ENCODE assay signal across 25 cellular contexts in the genomic region with DNA sequence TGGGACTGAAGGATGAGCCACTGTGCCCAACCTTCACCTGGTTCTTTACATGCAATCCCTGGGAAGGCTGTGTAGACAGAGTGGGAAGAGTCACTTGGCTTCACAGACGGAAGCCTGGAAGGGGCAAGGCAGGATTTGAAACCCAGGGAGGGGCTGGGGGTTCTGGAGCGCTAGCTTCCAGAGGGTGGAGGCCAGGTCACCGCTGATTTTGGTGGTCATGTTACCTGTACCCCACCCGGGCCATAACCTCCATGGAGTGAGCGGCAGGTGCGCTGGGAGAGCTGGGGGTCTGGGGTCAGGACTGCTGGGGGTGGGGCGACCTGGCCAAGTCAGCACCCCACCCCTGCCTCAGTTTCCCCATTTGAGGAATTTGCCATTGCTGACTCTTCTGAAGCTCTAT. TPM values are rescaled to one million over a fixed set of nuclear protein-coding genes. Genes with fewer than 3 reads are reported as not detected.
DNase-seq lines count a peak whose midpoint lies in the region; ATAC-seq and TF ChIP-seq lines count a peak whose summit lies in the region.
"Had no signal": no experiment of that assay in that cellular context is flagged by ENCODE, and none has a peak within 500 bp of the region (broad histone marks: within the 10 kb centered on the region; RNA-seq: fewer than 3 reads in every experiment).

No MANE protein-coding gene starts in this region.

- no peak overlapping the region for H3K56ac ChIP-seq in H9 (ENCODE audit: insufficient read length, low read depth, low read length)

- POLR2A ChIA-PET in Caco-2 (lab: Charles Lee), result interaction anchor here (0.5 kb wide), 1 partner anchor 222 kb away, joined by 7 read pairs; no protein-coding TSS in a partner anchor

- no peaks in the 10 kb centered on the region for H3K23me2 ChIP-seq in H9 (ENCODE audit: insufficient read length, low read depth, low read length, poor library complexity, severe bottlenecking)

- H3K79me1 ChIP-seq in H9 (ENCODE audit: insufficient read depth, low read depth, low read length, poor library complexity, severe bottlenecking), result no peaks in the 10 kb centered on the region

- TF ChIP-seq CTCF in Caco-2 (IDR thresholded peaks at IDR 0.05; ENCODE audit: insufficient read depth in 1 of 2, low read depth in 1 of 2, low read length in 1 of 2, severe bottlenecking in 1 of 2, unreplicated experiment in 1 of 2) (no peak), H9 (conservative IDR thresholded peaks at IDR 0.05) (no peak), osteoblast (IDR thresholded peaks at IDR 0.05; ENCODE audit: extremely low read depth, low read depth, low read length) (no peak), mammary epithelial cell (conservative IDR thresholded peaks at IDR 0.05 in 1 of 2, IDR thresholded peaks at IDR 0.05 in 1 of 2; ENCODE audit: extremely low read depth in 1 of 2, insufficient read depth in 1 of 2, low read depth in 1 of 2, low read length in 2 of 2) (no peak)

- dilution Hi-C loops in mammary epithelial cell (cut with HindIII; ENCODE audit: low sequenced_read_pairs), result loop anchor here (5.0 kb wide), 1 partner anchor 86 kb away; no protein-coding TSS in a partner anchor

- H3K4me2 ChIP-seq in H9 (ENCODE audit: insufficient read depth, insufficient read length, low read length), result no peak overlapping the region
- no peak overlapping the region for H3K4me2 ChIP-seq in osteoblast (ENCODE audit: insufficient read depth, low read length)
- no peak overlapping the region for H3K4me2 ChIP-seq in mammary epithelial cell (ENCODE audit: insufficient read depth, low read depth, low read length)

- H3K36me3 ChIP-seq in Caco-2 (ENCODE audit: control insufficient read depth, insufficient read depth, low read length) (no peaks in the 10 kb centered on the region), osteoblast (ENCODE audit: insufficient read depth, low read length) (no peaks in the 10 kb centered on the region), mammary epithelial cell (ENCODE audit: insufficient read depth, low read length) (no peaks in the 10 kb centered on the region)
- H3K36me3 ChIP-seq: HAP-1, thyroid gland had no signal

- no peak overlapping the region for H4K8ac ChIP-seq in H9 (replicated peaks; ENCODE audit: insufficient read length, low read depth, low read length)

- no peak overlapping the region for H3T11ph ChIP-seq in H9 (ENCODE audit: low read length)

- H3K27me3 ChIP-seq in Caco-2 (replicated peaks; ENCODE audit: control insufficient read depth, insufficient read depth, low read length), result no peaks in the 10 kb centered on the region
- H3K27me3 ChIP-seq in H9 (ENCODE audit: insufficient read depth, low read length), result no peaks in the 10 kb centered on the region
- no peaks in the 10 kb centered on the region for H3K27me3 ChIP-seq in osteoblast (ENCODE audit: insufficient read depth, low read length)
- no peaks in the 10 kb centered on the region for H3K27me3 ChIP-seq in mammary epithelial cell (ENCODE audit: insufficient read depth, low read length)
- H3K27me3 ChIP-seq: thyroid gland had no signal

- no peak for ATAC-seq in effector memory CD8-positive, alpha-beta T cell (replicated peaks)
- no peak for ATAC-seq in HG03039 (IDR thresholded peaks at IDR 0.05; ENCODE audit: unreplicated experiment)
- ATAC-seq: SK-N-SH treated with all-trans-retinoic acid at 6 μM for 48 hours had no signal

- H3K4me3 Mint-ChIP-seq in Caco-2 (ENCODE audit: unreplicated experiment), result no peak overlapping the region
- no peak overlapping the region for H3K4me3 Mint-ChIP-seq in H9
- H3K4me3 Mint-ChIP-seq in effector memory CD8-positive, alpha-beta T cell, result peak overlapping the region; percentile 78 to 81
- H3K4me3 Mint-ChIP-seq: activated naive CD8-positive, alpha-beta T cell had no signal

- H4K91ac ChIP-seq in H9 (ENCODE audit: insufficient read length, low read depth, low read length), result peak overlapping the region; percentile 0

- H3K9ac ChIP-seq in H9 (ENCODE audit: extremely low read depth, insufficient read length, low read length) (no peak overlapping the region), mammary epithelial cell (ENCODE audit: insufficient read depth, low read length) (no peak overlapping the region)

- H3K18ac ChIP-seq in H9 (ENCODE audit: insufficient read length, low read depth, low read length), result no peak overlapping the region

- peak overlapping the region; percentile 83 for H3K27ac Mint-ChIP-seq in Caco-2 (ENCODE audit: unreplicated experiment)
- H3K27ac Mint-ChIP-seq in H9, result no peak overlapping the region
- peak overlapping the region; percentile 91 to 94 for H3K27ac Mint-ChIP-seq in effector memory CD8-positive, alpha-beta T cell
- H3K27ac Mint-ChIP-seq: activated naive CD8-positive, alpha-beta T cell; stimulated activated naive B cell treated with anti-CD40 and anti-IgM and Interleukin-4, amounts not matched to agents 10 μg/mL and 1 μg/mL and 100 μg/mL, for 72 hours had no signal

- no peak overlapping the region for H3K4ac ChIP-seq in H9 (ENCODE audit: low read depth, low read length)

- no peak overlapping the region for H4K5ac ChIP-seq in H9 (ENCODE audit: insufficient read length, low read depth, low read length)

- H3K9me3 ChIP-seq in Caco-2 (no peaks in the 10 kb centered on the region), H9 (ENCODE audit: control insufficient read depth, low read depth, low read length) (no peaks in the 10 kb centered on the region), osteoblast (ENCODE audit: low read depth, low read length) (no peaks in the 10 kb centered on the region), mammary epithelial cell (replicated peaks; ENCODE audit: insufficient read depth, low read length) (no peaks in the 10 kb centered on the region)
- H3K9me3 ChIP-seq: HAP-1 had no signal

- H4K20me1 ChIP-seq in H9 (ENCODE audit: control insufficient read depth, insufficient read depth, insufficient read length), result no peaks in the 10 kb centered on the region
- no peaks in the 10 kb centered on the region for H4K20me1 ChIP-seq in osteoblast (ENCODE audit: insufficient read depth, low read length)
- H4K20me1 ChIP-seq in mammary epithelial cell (ENCODE audit: insufficient read depth, low read length), result no peaks in the 10 kb centered on the region

- no peak overlapping the region for H2AK5ac ChIP-seq in H9 (ENCODE audit: insufficient read length, low read length)

- in situ Hi-C loops in mammary epithelial cell (cut with MboI; ENCODE audit: low sequenced_read_pairs in 2 of 2), result no loop called here

- H2AFZ ChIP-seq in H9 (ENCODE audit: low read length), result no peak overlapping the region
- H2AFZ ChIP-seq in osteoblast (ENCODE audit: low read length), result no peak overlapping the region
- no peak overlapping the region for H2AFZ ChIP-seq in mammary epithelial cell (ENCODE audit: low read depth, low read length)

- H3K27ac ChIP-seq in H9 (ENCODE audit: insufficient read length, low read depth, low read length), result no peak overlapping the region
- H3K27ac ChIP-seq in osteoblast (ENCODE audit: low read depth, low read length), result no peak overlapping the region
- no peak overlapping the region for H3K27ac ChIP-seq in mammary epithelial cell (ENCODE audit: insufficient read depth, low read depth, low read length)
- H3K27ac ChIP-seq: C4-2B, thyroid gland, VCaP had no signal

- H2BK12ac ChIP-seq in H9 (ENCODE audit: insufficient read length, low read depth, low read length), result no peak overlapping the region

- no peak overlapping the region for H2BK120ac ChIP-seq in H9 (ENCODE audit: low read depth, low read length, poor library complexity, severe bottlenecking)

- no CpG with 5 or more reads among the region's 7 CpGs for WGBS in H9 (ENCODE audit: extremely low coverage, insufficient read length, low lambda C conversion rate)
- 89% methylated on average over 3 of the region's 7 CpGs for WGBS in mammary epithelial cell (ENCODE audit: low coverage, missing lambda C conversion rate)

- no peaks in the 10 kb centered on the region for H3K79me2 ChIP-seq in H9 (ENCODE audit: insufficient read depth, low read length)
- H3K79me2 ChIP-seq in osteoblast (ENCODE audit: insufficient read depth, low read length), result no peaks in the 10 kb centered on the region
- H3K79me2 ChIP-seq in mammary epithelial cell (ENCODE audit: insufficient read depth, low read length), result no peaks in the 10 kb centered on the region

- peaks cover 23% of the 10 kb centered on the region for H3K4me1 Mint-ChIP-seq in Caco-2 (ENCODE audit: low read depth, unreplicated experiment)
- H3K4me1 Mint-ChIP-seq in H9, result peaks cover 17 to 27% of the 10 kb centered on the region in 2 experiments
- peaks cover 34 to 43% of the 10 kb centered on the region in 2 donors for H3K4me1 Mint-ChIP-seq in effector memory CD8-positive, alpha-beta T cell (ENCODE audit: low read depth in 2 of 2)

- intact Hi-C loops in Caco-2 (cut with micrococcal nuclease; ENCODE audit: unreplicated experiment) (no loop called here), mammary epithelial cell (cut with micrococcal nuclease) (loop anchor here (2.0 kb wide), 2 partner anchors 36 to 84 kb away; no protein-coding TSS in a partner anchor)

- no peaks in the 10 kb centered on the region for H3K27me3 Mint-ChIP-seq in Caco-2 (ENCODE audit: insufficient read depth, unreplicated experiment)
- peaks cover 5% of the 10 kb centered on the region for H3K27me3 Mint-ChIP-seq in H9 (ENCODE audit: low read depth)
- H3K27me3 Mint-ChIP-seq in effector memory CD8-positive, alpha-beta T cell, result no peaks in the 10 kb centered on the region
- H3K27me3 Mint-ChIP-seq: activated naive CD8-positive, alpha-beta T cell had no signal

- no peak overlapping the region for H2BK20ac ChIP-seq in H9 (ENCODE audit: low read depth, low read length, poor library complexity, severe bottlenecking)

- H3K4me1 ChIP-seq in Caco-2, result peaks cover 13% of the 10 kb centered on the region; the same call in 1 of the 2 replicates
- H3K4me1 ChIP-seq in H9 (ENCODE audit: insufficient read depth, low read length), result no peaks in the 10 kb centered on the region; the same call in 1 of the 2 replicates
- peaks cover 7% of the 10 kb centered on the region for H3K4me1 ChIP-seq in osteoblast (ENCODE audit: insufficient read depth, low read length)
- H3K4me1 ChIP-seq in mammary epithelial cell (ENCODE audit: insufficient read depth, low read length), result peaks cover 35% of the 10 kb centered on the region
- H3K4me1 ChIP-seq: HAP-1 had no signal

- no peak overlapping the region for H3K23ac ChIP-seq in H9 (ENCODE audit: insufficient read length, low read depth, low read length)

- DNase-seq in Caco-2 (peak in 1 of 2 experiments; percentile 17), H9 (peak; percentile 20), osteoblast (ENCODE audit: insufficient read length, low spot score, missing footprints) (peak; percentile 17), mammary epithelial cell (no peak), activated T-cell treated with anti-CD3 and anti-CD28 coated beads for 4 hours (no peak), RPMI8226 (no peak)
- DNase-seq in effector memory CD8-positive, alpha-beta T cell, result no peak
- DNase-seq: activated CD4-positive, alpha-beta T cell treated with anti-CD3 and anti-CD28 coated beads, Interleukin-2, amount 50 U/mL, for 1 hour; cerebellar nuclear complex; erythroblast; naive B cell; NCI-H1092; NCI-H187 treated with DMSO at 0.1 percent for 48 hours; NCI-H526 treated with DMSO at 0.1 percent for 48 hours; retina; stimulated activated CD4-positive, alpha-beta T cell treated with anti-CD3 and anti-CD28 coated beads, Interleukin-4, amount 100 ng/mL, for 1 hour; stimulated activated naive B cell treated with anti-CD40 and anti-IgM and Interleukin-4, amounts not matched to agents 10 μg/mL and 1 μg/mL and 100 μg/mL, for 72 hours; thyroid gland had no signal

- CTCF ChIA-PET in Caco-2 (lab: Charles Lee) (interaction anchor here (1.5 kb wide), 1 partner anchor 113 kb away, joined by 4 read pairs; a partner anchor contains a TSS), mammary epithelial cell (lab: Charles Lee; ENCODE audit: low non-redundant PET) (interaction anchor here (0.6 kb wide), 1 partner anchor 21 kb away, joined by 4 read pairs; no protein-coding TSS in a partner anchor)

- H3K14ac ChIP-seq in H9 (ENCODE audit: insufficient read depth, low read length), result no peak overlapping the region

- H3K36me3 Mint-ChIP-seq in Caco-2 (ENCODE audit: insufficient read depth, unreplicated experiment) (peaks cover 4% of the 10 kb centered on the region), H9 (ENCODE audit: insufficient read depth in 1 of 3, low read depth in 3 of 3) (peaks cover 0 to 1% (median 0%) of the 10 kb centered on the region in 3 experiments; a peak in 1 of 7 replicates)
- H3K36me3 Mint-ChIP-seq in effector memory CD8-positive, alpha-beta T cell (ENCODE audit: insufficient read depth), result peaks cover 12% of the 10 kb centered on the region
- H3K36me3 Mint-ChIP-seq: activated naive CD8-positive, alpha-beta T cell; naive B cell; stimulated activated naive B cell treated with anti-CD40 and anti-IgM and Interleukin-4, amounts not matched to agents 10 μg/mL and 1 μg/mL and 100 μg/mL, for 72 hours had no signal

- BruUV-seq in Caco-2 (replicated peaks; lab: Mats Ljungman, UMichigan) (no TSS peak), mammary epithelial cell (replicated peaks; lab: Mats Ljungman, UMichigan) (no TSS peak)

- H3K9me3 Mint-ChIP-seq in Caco-2 (ENCODE audit: unreplicated experiment) (no peaks in the 10 kb centered on the region), H9 (no peaks in the 10 kb centered on the region; a peak in 1 of 5 replicates)
- H3K9me3 Mint-ChIP-seq in effector memory CD8-positive, alpha-beta T cell, result no peaks in the 10 kb centered on the region
- H3K9me3 Mint-ChIP-seq: activated T-helper 17 cell treated with anti-CD3 and anti-CD28 coated beads, Interleukin-2, amount 50 U/mL, for 72 hours; naive B cell; stimulated activated naive B cell treated with anti-CD40 and anti-IgM and Interleukin-4, amounts not matched to agents 10 μg/mL and 1 μg/mL and 100 μg/mL, for 72 hours had no signal

- no peak overlapping the region for H2BK15ac ChIP-seq in H9 (ENCODE audit: low read depth, low read length)

- H3K4me3 ChIP-seq in Caco-2 (ENCODE audit: low read depth, low read length) (no peak overlapping the region), osteoblast (ENCODE audit: insufficient read depth, low read length) (no peak overlapping the region), mammary epithelial cell (replicated peaks in 1 of 3; ENCODE audit: insufficient read depth in 1 of 3, low read depth in 2 of 3, low read length in 3 of 3) (no peak overlapping the region)
- H3K4me3 ChIP-seq: HAP-1, thyroid gland had no signal

- H2BK5ac ChIP-seq in H9 (ENCODE audit: insufficient read length, low read length), result no peak overlapping the region

RNA-seq across cellular contexts. Expression of a gene that starts 38.3 kb away (rescaled TPM):
- total RNA-seq in Caco-2 (2022), result 7.2 and 8.3 TPM in 2 replicates
- total RNA-seq in H9 (2021), result 6.1 and 7.1 TPM in 2 replicates
- under 0.01 TPM in 1 of 2 replicates, not detected in the other for total RNA-seq in osteoblast
- total RNA-seq in mammary epithelial cell, result 10 to 100 TPM; 11.2 to 29.2 TPM
- polyA plus RNA-seq in mammary epithelial cell, result 9.1 TPM
- polyA minus RNA-seq in mammary epithelial cell, result 32.0 TPM

RNA-seq across cellular contexts. Expression of a gene that starts 54.0 kb away (rescaled TPM):
- total RNA-seq in Caco-2 (2022) (4.4 and 5.2 TPM in 2 replicates), H9 (2021) (3.7 and 4.2 TPM in 2 replicates), osteoblast (12.7 and 14.5 TPM in 2 replicates), mammary epithelial cell (1 to 10 TPM; 3.2 to 4.3 TPM)
- 1.4 TPM for polyA plus RNA-seq in mammary epithelial cell
- polyA minus RNA-seq in mammary epithelial cell, result 1.9 TPM

Comparison
In these comparisons a context has a peak if more than half of its experiments do, and no peak if none do; other contexts are left out.
1. DNase-seq: peak in H9 (single experiment) and osteoblast (single experiment); none in effector memory CD8-positive, alpha-beta T cell (0 of 3), mammary epithelial cell (single experiment), activated T-cell treated with anti-CD3 and anti-CD28 coated beads for 4 hours (single experiment) and RPMI8226 (single experiment).
2. H3K27ac Mint-ChIP-seq: peak in Caco-2 (single experiment) and effector memory CD8-positive, alpha-beta T cell (2 of 2); none in H9 (0 of 3).
3. H3K4me3 Mint-ChIP-seq: peak in effector memory CD8-positive, alpha-beta T cell (2 of 2); none in Caco-2 (single experiment) and H9 (0 of 2).